ENCODE assay signal across 8 cellular contexts in genomic region chr19:45125975-45126493, GRCh38. TPM values are rescaled to one million over a fixed set of nuclear protein-coding genes. Genes with fewer than 3 reads are reported as not detected.
DNase-seq lines count a peak whose midpoint lies in the region; ATAC-seq and TF ChIP-seq lines count a peak whose summit lies in the region.

No MANE protein-coding gene starts in this region.

- H3K27ac Mint-ChIP-seq in neural crest cell (ENCODE audit: unreplicated experiment): no peak overlapping the region

- no peak overlapping the region for H3K27ac ChIP-seq in tibial artery

- DNase-seq in AML-193 (lab: John Stamatoyannopoulos, UW) (peak; percentile 27 to 28), NCI-H524 treated with DMSO at 0.1 percent for 48 hours (lab: John Stamatoyannopoulos, UW) (peak; percentile 14), erythroblast (lab: John Stamatoyannopoulos, UW) (peak; percentile 59 to 78), neural crest cell (ENCODE audit: low read depth, low spot score) (peak; percentile 64), tibial artery (peak in 1 of 2 donors; percentile 25)
- DNase-seq in activated CD8-positive, alpha-beta memory T cell treated with anti-CD3 and anti-CD28 coated beads for 4 hours (ENCODE audit: low read depth in 2 of 2): peak; percentile 31 to 44

- ATAC-seq in GM19023 (IDR thresholded peaks at IDR 0.05; ENCODE audit: unreplicated experiment) (peak; percentile 60), HG03457 (IDR thresholded peaks at IDR 0.05; ENCODE audit: unreplicated experiment) (no peak)

- H3K36me3 Mint-ChIP-seq in neural crest cell (ENCODE audit: low read depth): no peaks in the 10 kb centered on the region

- H3K4me3 Mint-ChIP-seq in neural crest cell: no peak overlapping the region

- TF ChIP-seq POLR2A in erythroblast (IDR thresholded peaks at IDR 0.05; ENCODE audit: low read length): no peak

- H3K9me3 Mint-ChIP-seq in neural crest cell: no peaks in the 10 kb centered on the region

- no peaks in the 10 kb centered on the region for H3K9me3 ChIP-seq in tibial artery

- H3K4me1 ChIP-seq in tibial artery: peaks cover 0 to 26% (median 0%) of the 10 kb centered on the region in 4 donors

- peak; percentile 70 for TF ChIP-seq CTCF in neural crest cell (conservative IDR thresholded peaks at IDR 0.05)
- TF ChIP-seq CTCF in tibial artery (IDR thresholded peaks at IDR 0.05): peak; percentile 34 to 43

- no peaks in the 10 kb centered on the region for H3K27me3 Mint-ChIP-seq in neural crest cell (ENCODE audit: low read depth)

- intact Hi-C loops in tibial artery (cut with DNase I; ENCODE audit: low total_unique reads): no loop called here

- no peak overlapping the region for H3K4me3 ChIP-seq in tibial artery

- H3K36me3 ChIP-seq in tibial artery: no peaks in the 10 kb centered on the region

- H3K27me3 ChIP-seq in tibial artery: no peaks in the 10 kb centered on the region

- H3K4me1 Mint-ChIP-seq in neural crest cell: no peaks in the 10 kb centered on the region

RNA-seq across cellular contexts. Expression of gene PPP1R37, which starts 33.1 kb away (rescaled TPM):
- total RNA-seq in neural crest cell: 35.8 and 38.6 TPM in 2 replicates

RNA-seq across cellular contexts. Expression of gene NKPD1, which starts 34.7 kb away (rescaled TPM):
- 0.16 and 0.39 TPM in 2 replicates for total RNA-seq in neural crest cell

RNA-seq across cellular contexts. Expression of gene GEMIN7, which starts 47.0 kb away (rescaled TPM):
- 36.0 and 36.2 TPM in 2 replicates for total RNA-seq in neural crest cell

RNA-seq across cellular contexts. Expression of gene ZNF296, which starts 49.8 kb away (rescaled TPM):
- 0.73 and 1.2 TPM in 2 replicates for total RNA-seq in neural crest cell

RNA-seq across cellular contexts. Expression of gene TRAPPC6A, which starts 52.0 kb away (rescaled TPM):
- 22.2 and 25.1 TPM in 2 replicates for total RNA-seq in neural crest cell
